Comparison of ENCODE assay signal across 9 cellular contexts in the genomic region with DNA sequence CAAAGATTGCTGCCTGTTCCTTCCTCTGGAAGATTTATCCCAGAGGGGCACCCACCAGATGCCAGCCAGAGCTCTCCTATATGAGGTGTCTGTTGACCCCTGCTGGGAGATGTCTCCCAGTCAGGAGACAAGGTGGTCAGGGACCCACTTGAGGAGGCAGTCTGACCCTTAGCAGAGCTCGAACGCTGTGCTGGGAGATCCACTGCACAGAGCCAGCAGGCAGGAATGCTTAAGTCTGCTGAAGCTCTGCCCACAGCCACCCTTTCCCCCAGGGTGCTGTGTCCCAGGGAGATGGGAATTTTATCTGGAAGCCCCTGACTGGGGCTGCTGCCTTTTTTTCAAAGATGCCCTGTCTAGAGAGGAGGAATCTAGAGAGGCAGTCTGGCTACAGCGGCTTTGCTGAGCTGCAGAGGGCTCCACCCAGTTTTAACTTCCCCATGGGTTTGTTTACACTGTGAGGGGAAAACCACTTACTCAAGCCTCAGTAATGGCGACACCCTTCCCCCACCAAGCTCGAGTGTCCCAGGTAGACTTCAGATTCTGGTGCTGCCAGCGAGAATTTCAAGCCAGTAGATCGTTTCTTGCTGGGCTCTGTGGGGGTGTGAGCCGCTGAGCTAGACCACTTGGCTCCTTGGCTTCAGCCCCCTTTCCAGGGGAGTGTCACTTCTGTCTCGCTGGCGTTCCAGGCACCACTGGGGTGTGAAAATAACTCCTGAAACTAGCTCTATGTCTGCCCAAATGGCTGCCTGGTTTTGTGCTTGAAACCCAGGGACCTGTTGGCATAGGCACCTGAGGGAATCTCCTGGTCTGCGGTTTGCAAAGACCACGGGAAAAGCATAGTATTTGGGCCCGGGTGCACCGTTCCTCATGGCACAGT. TPM values are rescaled to one million over a fixed set of nuclear protein-coding genes. Genes with fewer than 3 reads are reported as not detected.
DNase-seq lines count a peak whose midpoint lies in the region; ATAC-seq and TF ChIP-seq lines count a peak whose summit lies in the region.
"Had no signal": no experiment of that assay in that cellular context is flagged by ENCODE, and none has a peak within 500 bp of the region (broad histone marks: within the 10 kb centered on the region; RNA-seq: fewer than 3 reads in every experiment).

No MANE protein-coding gene starts in this region.

- intact Hi-C loops in left ventricle myocardium superior (cut with micrococcal nuclease), result no loop called here

- TF ChIP-seq CTCF in fibroblast of villous mesenchyme (IDR thresholded peaks at IDR 0.05; ENCODE audit: insufficient read depth, low read depth, low read length), result no peak

- no peak for TF ChIP-seq POLR2A in erythroblast (IDR thresholded peaks at IDR 0.05; ENCODE audit: low read length)

- no peak overlapping the region for H3K4me3 ChIP-seq in fibroblast of villous mesenchyme (ENCODE audit: low read depth, low read length)

- peak; percentile 47 for DNase-seq in H4 (ENCODE audit: low spot score)
- DNase-seq in Kasumi-1 (lab: John Stamatoyannopoulos, UW), result peak; percentile 19 to 35
- DNase-seq in fibroblast of villous mesenchyme (ENCODE audit: low read depth), result peak; percentile 5
- DNase-seq in GM19240 (ENCODE audit: insufficient read length, low spot score), result no peak
- no peak for DNase-seq in left ventricle myocardium superior
- no peak for DNase-seq in activated gamma-delta T cell treated with Interleukin-2 at 50 U/mL for 16 hours
- no peak for DNase-seq in erythroblast (lab: John Stamatoyannopoulos, UW)
- DNase-seq: NCI-H1436 had no signal

- ATAC-seq in GM18517 (IDR thresholded peaks at IDR 0.05; ENCODE audit: unreplicated experiment) (peak; percentile 94), left ventricle myocardium superior (no peak)

RNA-seq across cellular contexts. Expression of a gene that starts 51.1 kb away (rescaled TPM):
- not detected in 2 replicates for total RNA-seq in H4 (2014; rRNA removed; shearing (Covaris generic))
- total RNA-seq in fibroblast of villous mesenchyme (0.43 TPM in 1 of 2 replicates, not detected in the other), left ventricle myocardium superior (not detected)

Comparison
In these comparisons a context has a peak if more than half of its experiments do, and no peak if none do; other contexts are left out.
1. DNase-seq: peak in H4 (single experiment), Kasumi-1 (2 of 2) and fibroblast of villous mesenchyme (single experiment); none in GM19240 (single experiment), left ventricle myocardium superior (single experiment), activated gamma-delta T cell treated with Interleukin-2 at 50 U/mL for 16 hours (single experiment) and erythroblast (0 of 2).